Comparison of ENCODE assay signal across 25 cellular contexts in the genomic region with DNA sequence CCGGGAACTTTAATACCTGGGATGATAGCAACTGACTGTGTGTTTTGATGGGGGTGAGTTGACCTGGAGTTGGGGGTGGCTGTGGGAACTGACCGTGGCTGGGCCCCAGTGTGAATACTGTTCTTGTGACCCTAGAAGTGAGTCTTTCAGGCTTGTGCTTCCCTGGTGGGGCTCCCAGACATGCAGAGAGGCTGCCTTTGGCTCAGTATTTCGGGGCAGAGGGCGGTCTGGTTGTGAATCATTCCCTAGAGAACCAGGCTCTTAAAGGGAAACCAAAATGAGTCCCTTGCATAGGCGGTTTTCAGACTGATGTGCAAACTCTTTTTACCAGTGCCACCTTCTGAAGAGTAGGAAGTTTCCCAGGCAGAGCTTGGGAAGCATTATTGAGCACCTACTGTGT.
A peak's percentile ranks its signal among the peaks of the same experiment; 100 is the strongest.
DNase-seq lines count a peak whose midpoint lies in the region; ATAC-seq, FAIRE-seq and TF ChIP-seq lines count a peak whose summit lies in the region.
"Had no signal": no experiment of that assay in that cellular context is flagged by ENCODE, and none has a peak within 500 bp of the region (broad histone marks: within the 10 kb centered on the region; RNA-seq: fewer than 3 reads in every experiment).

No MANE protein-coding gene starts in this region.

- ATAC-seq in pancreas: no peak
- ATAC-seq in HG03439 (IDR thresholded peaks at IDR 0.05; ENCODE audit: unreplicated experiment): no peak
- ATAC-seq: naive thymus-derived CD4-positive, alpha-beta T cell had no signal

- no peak for TF ChIP-seq POLR2A in esophagus squamous epithelium (IDR thresholded peaks at IDR 0.05)

- H3K4me1 Mint-ChIP-seq in Caco-2 (ENCODE audit: low read depth, unreplicated experiment): peaks cover 39% of the 10 kb centered on the region
- H3K4me1 Mint-ChIP-seq: activated B cell treated with CpG ODN at 0.5 μM for 24 hours; activated CD4-positive, alpha-beta memory T cell treated with anti-CD3 and anti-CD28 coated beads, Interleukin-2, amount 10 ng/mL, durations not matched to agents 7 days and 5 days; CD8-positive, alpha-beta memory T cell; naive thymus-derived CD4-positive, alpha-beta T cell had no signal

- H3K9me3 ChIP-seq in Caco-2 (no peaks in the 10 kb centered on the region), MG63 (peaks cover 3% of the 10 kb centered on the region), esophagus squamous epithelium (no peaks in the 10 kb centered on the region), pancreas (no peaks in the 10 kb centered on the region)
- H3K9me3 ChIP-seq: uterus had no signal

- H3K4me3 ChIP-seq in Caco-2 (ENCODE audit: low read depth, low read length) (no peak overlapping the region), MG63 (no peak overlapping the region), esophagus squamous epithelium (no peak overlapping the region), pancreas (no peak overlapping the region)
- H3K4me3 ChIP-seq: PC-9, uterus had no signal

- H3K27ac ChIP-seq in esophagus squamous epithelium: peak overlapping the region in 3 of 4 donors; percentile 59 to 83 (median 75)
- H3K27ac ChIP-seq in pancreas: no peak overlapping the region
- H3K27ac ChIP-seq: parathyroid adenoma, PC-9, uterus had no signal

- TF ChIP-seq CTCF in Caco-2 (IDR thresholded peaks at IDR 0.05; ENCODE audit: insufficient read depth in 1 of 2, low read depth in 1 of 2, low read length in 1 of 2, severe bottlenecking in 1 of 2, unreplicated experiment in 1 of 2): no peak
- no peak for TF ChIP-seq CTCF in esophagus squamous epithelium (IDR thresholded peaks at IDR 0.05)
- TF ChIP-seq CTCF in pancreas (IDR thresholded peaks at IDR 0.05): no peak

- CTCF ChIA-PET in Caco-2 (lab: Charles Lee): no interaction called here

- POLR2A ChIA-PET in Caco-2 (lab: Charles Lee): no interaction called here

- H3K27me3 ChIP-seq in Caco-2 (replicated peaks; ENCODE audit: control insufficient read depth, insufficient read depth, low read length) (no peaks in the 10 kb centered on the region), MG63 (no peaks in the 10 kb centered on the region), esophagus squamous epithelium (no peaks in the 10 kb centered on the region), pancreas (no peaks in the 10 kb centered on the region)
- H3K27me3 ChIP-seq: uterus had no signal

- no peak for DNase-seq in Caco-2
- DNase-seq in MG63: peak; percentile 49
- DNase-seq in esophagus squamous epithelium (lab: John Stamatoyannopoulos, UW): no peak
- DNase-seq in renal cortical epithelial cell (ENCODE audit: low read depth): peak; percentile 34
- DNase-seq in pancreas: no peak
- no peak for DNase-seq in stimulated activated CD4-positive, alpha-beta T cell treated with anti-CD3 and anti-CD28 coated beads, Interleukin-4, amount 100 ng/mL, for 24 hours
- no peak for DNase-seq in CD1c-positive myeloid dendritic cell (ENCODE audit: extremely low spot score)
- DNase-seq: activated B cell treated with CpG ODN at 0.5 μM for 24 hours; activated CD4-positive, alpha-beta memory T cell treated with anti-CD3 and anti-CD28 coated beads, Interleukin-2, amount 10 ng/mL, durations not matched to agents 7 days and 5 days; activated naive CD4-positive, alpha-beta T cell treated with Interleukin-2 at 50 U/mL for 16 hours; activated T-cell treated with anti-CD3 and anti-CD28 coated beads, Interleukin-2, amount 50 U/mL, for 1 hour; anterior cingulate cortex; CD8-positive, alpha-beta memory T cell; DMS79 treated with DMSO at 0.1 percent for 48 hours; effector memory CD4-positive, alpha-beta T cell; kidney glomerular epithelial cell; MM.1S; naive thymus-derived CD4-positive, alpha-beta T cell; NCI-H146; PC-9; stimulated activated CD4-positive, alpha-beta T cell treated with anti-CD3 and anti-CD28 coated beads, Interleukin-2, amount 100 ng/mL, for 48 hours; T-helper 2 cell; uterus had no signal

- H3K27me3 Mint-ChIP-seq in Caco-2 (ENCODE audit: insufficient read depth, unreplicated experiment): no peaks in the 10 kb centered on the region

- no peak overlapping the region for H3K4me3 Mint-ChIP-seq in Caco-2 (ENCODE audit: unreplicated experiment)
- H3K4me3 Mint-ChIP-seq: activated B cell treated with CpG ODN at 0.5 μM for 24 hours; activated CD4-positive, alpha-beta memory T cell treated with anti-CD3 and anti-CD28 coated beads, Interleukin-2, amount 10 ng/mL, durations not matched to agents 7 days and 5 days; CD8-positive, alpha-beta memory T cell; naive thymus-derived CD4-positive, alpha-beta T cell had no signal

- H3K36me3 Mint-ChIP-seq in Caco-2 (ENCODE audit: insufficient read depth, unreplicated experiment): peaks cover 5% of the 10 kb centered on the region
- H3K36me3 Mint-ChIP-seq: CD8-positive, alpha-beta memory T cell; naive thymus-derived CD4-positive, alpha-beta T cell had no signal

- FAIRE-seq in pancreas (lab: Jason Lieb, UNC): no peak

- no peaks in the 10 kb centered on the region for H3K9me3 Mint-ChIP-seq in Caco-2 (ENCODE audit: unreplicated experiment)
- H3K9me3 Mint-ChIP-seq: activated B cell treated with CpG ODN at 0.5 μM for 24 hours; activated CD4-positive, alpha-beta memory T cell treated with anti-CD3 and anti-CD28 coated beads, Interleukin-2, amount 10 ng/mL, durations not matched to agents 7 days and 5 days had no signal

- no peaks in the 10 kb centered on the region for H3K36me3 ChIP-seq in Caco-2 (ENCODE audit: control insufficient read depth, insufficient read depth, low read length)
- no peaks in the 10 kb centered on the region for H3K36me3 ChIP-seq in MG63
- H3K36me3 ChIP-seq in esophagus squamous epithelium: no peaks in the 10 kb centered on the region
- H3K36me3 ChIP-seq in pancreas: no peaks in the 10 kb centered on the region
- H3K36me3 ChIP-seq: uterus had no signal

- WGBS in esophagus squamous epithelium, 2 donors: 67% methylated on average over 1 of the region's 5 CpGs
- WGBS in pancreas, 2 donors: 63 to 73% methylated on average over 5 of the region's 5 CpGs

- intact Hi-C loops in Caco-2 (cut with micrococcal nuclease; ENCODE audit: unreplicated experiment) (no loop called here), esophagus squamous epithelium (cut with DNase I) (no loop called here), pancreas (cut with DNase I) (no loop called here)

- H3K4me1 ChIP-seq in Caco-2 (peaks cover 50% of the 10 kb centered on the region), esophagus squamous epithelium (peaks cover 11 to 79% (median 27%) of the 10 kb centered on the region in 3 donors), pancreas (no peaks in the 10 kb centered on the region)
- H3K4me1 ChIP-seq: parathyroid adenoma had no signal

- H3K27ac Mint-ChIP-seq in Caco-2 (ENCODE audit: unreplicated experiment): peak overlapping the region; percentile 56
- H3K27ac Mint-ChIP-seq: activated B cell treated with CpG ODN at 0.5 μM for 24 hours; activated CD4-positive, alpha-beta memory T cell treated with anti-CD3 and anti-CD28 coated beads, Interleukin-2, amount 10 ng/mL, durations not matched to agents 7 days and 5 days; CD8-positive, alpha-beta memory T cell; naive thymus-derived CD4-positive, alpha-beta T cell had no signal

- BruUV-seq in Caco-2 (replicated peaks; lab: Mats Ljungman, UMichigan): no TSS peak

Comparison
In these comparisons a context has a peak if more than half of its experiments do, and no peak if none do; other contexts are left out.
1. DNase-seq: peak in MG63 (single experiment) and renal cortical epithelial cell (single experiment); none in Caco-2 (0 of 2), esophagus squamous epithelium (single experiment), pancreas (0 of 6), stimulated activated CD4-positive, alpha-beta T cell treated with anti-CD3 and anti-CD28 coated beads, Interleukin-4, amount 100 ng/mL, for 24 hours (single experiment) and CD1c-positive myeloid dendritic cell (single experiment).
2. H3K27ac ChIP-seq: peak in esophagus squamous epithelium (3 of 4); none in pancreas (0 of 4).